ENCODE assay signal across 8 cellular contexts in the genomic region with DNA sequence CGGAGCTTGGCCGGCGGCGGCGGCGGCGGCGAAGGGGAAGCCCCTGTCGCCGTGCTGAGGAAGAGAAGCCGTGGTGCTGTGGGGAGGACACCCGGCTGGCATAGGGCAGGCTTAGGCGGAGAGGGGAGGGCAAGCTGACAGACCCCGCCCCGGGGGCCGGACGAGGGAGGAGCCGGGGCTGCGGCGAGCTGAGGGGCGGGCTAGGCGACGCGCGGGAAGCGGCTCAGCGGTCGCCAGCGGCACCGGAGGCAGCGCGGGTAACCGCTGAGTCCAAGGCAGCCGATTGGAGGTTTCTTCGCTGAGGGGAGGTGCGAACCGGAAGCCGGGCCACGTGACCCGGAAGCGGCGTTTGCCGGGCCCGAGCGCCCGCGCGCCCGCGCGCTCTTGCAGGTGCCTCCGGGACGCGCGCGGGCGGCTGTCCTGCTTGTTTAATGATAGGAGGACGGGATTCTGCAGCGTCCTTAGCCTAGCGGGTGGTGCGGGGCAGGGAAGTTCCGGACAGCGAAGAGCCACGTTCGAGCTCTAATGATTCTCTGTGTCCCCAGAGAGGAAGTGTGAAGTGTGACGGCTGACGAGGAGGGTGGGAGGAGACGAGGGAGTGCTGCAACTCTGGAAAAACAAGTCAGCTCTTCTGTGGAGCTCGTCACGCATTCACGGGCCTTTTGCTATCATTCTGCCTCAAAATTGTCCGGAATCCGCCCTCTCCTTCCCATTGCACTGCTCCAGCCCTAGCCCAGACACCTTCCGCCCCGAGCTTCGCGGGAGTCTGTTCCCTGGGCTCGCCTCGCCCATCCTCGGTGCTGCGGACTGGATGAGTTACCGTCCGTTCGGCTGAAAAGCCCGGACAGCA. TPM values are rescaled to one million over a fixed set of nuclear protein-coding genes. Genes with fewer than 3 reads are reported as not detected.
DNase-seq lines count a peak whose midpoint lies in the region; ATAC-seq lines count a peak whose summit lies in the region.

A gene (minus strand): TSS at position 102 of the 850 bp plus-strand sequence. CDS start 2,289 bp downstream, outside the sequence.

- CTCF ChIA-PET in activated CD8-positive, alpha-beta memory T cell treated with anti-CD3 and anti-CD28 coated beads for 36 hours (lab: Charles Lee), result no interaction called here

- DNase-seq in COLO829 (ENCODE audit: low spot score), result peak; percentile 59
- peak; percentile 95 for DNase-seq in HT1080 (ENCODE audit: low read depth)
- peak; percentile 98 to 99 for DNase-seq in NOMO-1 (lab: John Stamatoyannopoulos, UW; ENCODE audit: unreplicated experiment in 2 of 2)
- peak; percentile 86 for DNase-seq in effector CD8-positive, alpha-beta T cell (lab: John Stamatoyannopoulos, UW)
- peak; percentile 94 for DNase-seq in medulla oblongata (ENCODE audit: extremely low spot score)
- DNase-seq in stimulated activated CD4-positive, alpha-beta T cell treated with anti-CD3 and anti-CD28 coated beads, TNF-alpha, amount 100 ng/mL, for 48 hours (ENCODE audit: low read depth in 3 of 3), result peak; percentile 74 to 94 (median 86)

- peak; percentile 94 for ATAC-seq in GM21367 (IDR thresholded peaks at IDR 0.05; ENCODE audit: unreplicated experiment)

- POLR2A ChIA-PET in activated CD8-positive, alpha-beta memory T cell treated with anti-CD3 and anti-CD28 coated beads for 36 hours (lab: Charles Lee), result interaction anchor here (0.6 to 1.6 kb wide), 4 partner anchors 64 to 116 kb away, joined by 3 to 6 read pairs (median 4); no protein-coding TSS in a partner anchor

RNA-seq across cellular contexts. Expression of the gene that starts here (rescaled TPM):
- 63.3 and 67.6 TPM in 2 replicates for total RNA-seq in HT1080 (2014; rRNA removed; shearing (Covaris generic))
- 32.0 and 43.8 TPM in 2 replicates for polyA plus RNA-seq in HT1080 (2015; cell fraction: cytosol; rRNA removed)
- polyA plus RNA-seq in HT1080 (2015; cell fraction: nucleus; rRNA removed), result 17.7 and 20.5 TPM in 2 replicates
- 10 to 100 TPM; 34.8 to 35.2 TPM for total RNA-seq in activated CD8-positive, alpha-beta memory T cell treated with anti-CD3 and anti-CD28 coated beads for 36 hours

Comparison
In these comparisons a context has a peak if more than half of its experiments do, and no peak if none do; other contexts are left out.
1. Peak in every context shown above with its lines: DNase-seq and ATAC-seq.